Comparison of ENCODE assay signal across 8 cellular contexts in the genomic region with DNA sequence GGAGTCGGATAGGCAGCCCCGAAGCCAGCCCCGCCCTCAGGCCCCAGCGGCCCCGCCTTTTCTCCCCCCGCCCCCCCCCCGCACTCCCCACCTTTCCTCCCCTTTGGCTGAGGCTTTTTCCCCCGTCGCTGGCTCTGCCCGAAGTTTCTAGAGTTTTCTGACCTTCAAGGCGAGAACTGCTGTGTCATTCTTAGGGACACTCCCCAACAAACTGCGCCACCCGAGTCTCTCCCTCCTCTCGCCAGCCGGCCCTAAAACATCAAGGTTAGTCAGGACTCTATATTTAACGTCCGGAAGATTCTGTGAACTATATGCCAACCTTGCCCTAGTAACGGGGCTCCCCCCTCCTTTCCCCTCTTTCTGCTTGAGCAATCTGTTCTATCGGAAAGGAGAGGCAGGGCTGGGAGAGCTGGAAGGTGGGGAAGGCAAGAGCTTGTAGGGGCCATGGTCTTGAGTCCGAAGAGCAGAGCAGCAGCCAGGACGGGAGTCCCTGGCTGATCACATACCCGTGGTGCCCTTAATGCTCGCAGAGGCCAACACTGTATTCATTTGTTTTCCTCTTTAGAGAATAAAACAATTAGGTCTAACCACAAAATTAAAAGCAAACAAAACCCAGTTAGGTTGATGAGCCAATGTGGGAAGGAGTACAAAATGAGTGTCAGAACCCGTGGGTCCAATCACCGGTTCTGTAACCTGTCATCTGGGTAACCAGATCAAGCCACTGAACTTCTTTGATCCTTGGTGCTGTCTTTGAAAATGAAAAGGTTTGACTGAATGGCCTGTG. TPM values are rescaled to one million over a fixed set of nuclear protein-coding genes. Genes with fewer than 3 reads are reported as not detected.
DNase-seq lines count a peak whose midpoint lies in the region; ATAC-seq and TF ChIP-seq lines count a peak whose summit lies in the region.

No MANE protein-coding gene starts in this region.

- H3K4me3 ChIP-seq in OCI-LY3 (ENCODE audit: low read length) (peak overlapping the region; percentile 79), mucosa of descending colon (peak overlapping the region; percentile 14)

- no peak overlapping the region for H3K4ac ChIP-seq in H9 (ENCODE audit: low read depth, low read length)

- H3K27me3 ChIP-seq in H9 (ENCODE audit: insufficient read depth, low read length) (no peaks in the 10 kb centered on the region), OCI-LY3 (ENCODE audit: low read depth, low read length) (no peaks in the 10 kb centered on the region)

- H2AK5ac ChIP-seq in H9 (ENCODE audit: insufficient read length, low read length), result no peak overlapping the region

- H4K8ac ChIP-seq in H9 (replicated peaks; ENCODE audit: insufficient read length, low read depth, low read length), result no peak overlapping the region

- peak; percentile 93 for DNase-seq in Calu3
- DNase-seq in H9, result peak; percentile 76
- DNase-seq in activated T-cell treated with anti-CD3 and anti-CD28 coated beads, Interleukin-2, amount 50 U/mL, for 1 hour, result peak; percentile 67
- DNase-seq in mucosa of descending colon, result peak; percentile 85 to 89 (median 86)
- DNase-seq in stimulated activated naive CD8-positive, alpha-beta T cell treated with anti-CD3 and anti-CD28 coated beads, Interleukin-15, Interleukin-2, amounts not matched to agents 100 U/mL and 50 U/mL, for 24 hours, result peak; percentile 70

- no peak overlapping the region for H2BK15ac ChIP-seq in H9 (ENCODE audit: low read depth, low read length)

- WGBS in H9 (ENCODE audit: extremely low coverage, insufficient read length, low lambda C conversion rate), result no CpG with 5 or more reads among the region's 25 CpGs

- H3K14ac ChIP-seq in H9 (ENCODE audit: insufficient read depth, low read length), result peak overlapping the region; percentile 70

- H2BK120ac ChIP-seq in H9 (ENCODE audit: low read depth, low read length, poor library complexity, severe bottlenecking), result no peak overlapping the region

- H3K9me3 ChIP-seq in H9 (ENCODE audit: control insufficient read depth, low read depth, low read length) (no peaks in the 10 kb centered on the region), OCI-LY3 (ENCODE audit: insufficient read depth, low read length) (no peaks in the 10 kb centered on the region), mucosa of descending colon (no peaks in the 10 kb centered on the region)

- peaks cover 5% of the 10 kb centered on the region; the same call in 1 of the 2 replicates for H3K4me1 ChIP-seq in H9 (ENCODE audit: insufficient read depth, low read length)
- H3K4me1 ChIP-seq in OCI-LY3 (ENCODE audit: low read length), result peaks cover 26% of the 10 kb centered on the region
- H3K4me1 ChIP-seq in mucosa of descending colon (ENCODE audit: low read depth), result peaks cover 69% of the 10 kb centered on the region

- no peaks in the 10 kb centered on the region for H3K9me3 Mint-ChIP-seq in Calu3 (ENCODE audit: low read depth, unreplicated experiment)
- peaks cover 3 to 5% of the 10 kb centered on the region in 2 experiments for H3K9me3 Mint-ChIP-seq in H9

- TSS peak; percentile 20 for BruUV-seq in Calu3 (replicated peaks; lab: Mats Ljungman, UMichigan)

- H3K9ac ChIP-seq in H9 (ENCODE audit: extremely low read depth, insufficient read length, low read length) (peak overlapping the region; percentile 48), OCI-LY3 (ENCODE audit: low read length) (peak overlapping the region; percentile 81)

- H3K36me3 Mint-ChIP-seq in Calu3 (ENCODE audit: insufficient read depth, unreplicated experiment) (peaks cover 90% of the 10 kb centered on the region), H9 (ENCODE audit: insufficient read depth in 1 of 3, low read depth in 3 of 3) (peaks cover 0 to 8% (median 6%) of the 10 kb centered on the region in 3 experiments; a peak in 4 of 7 replicates)

- H3K27ac Mint-ChIP-seq in Calu3 (ENCODE audit: unreplicated experiment), result peak overlapping the region; percentile 95
- peak overlapping the region; percentile 96 to 98 (median 97) for H3K27ac Mint-ChIP-seq in H9

- ATAC-seq in esophagus mucosa, result peak; percentile 51
- peak; percentile 66 for ATAC-seq in mucosa of descending colon
- peak; percentile 58 for ATAC-seq in stimulated activated naive CD8-positive, alpha-beta T cell treated with anti-CD3 and anti-CD28 coated beads, Interleukin-15, Interleukin-2, amounts not matched to agents 100 U/mL and 50 U/mL, for 24 hours
- no peak for ATAC-seq in GM21367 (IDR thresholded peaks at IDR 0.05; ENCODE audit: unreplicated experiment)

- no peak overlapping the region for H3T11ph ChIP-seq in H9 (ENCODE audit: low read length)

- peaks cover 64% of the 10 kb centered on the region for H3K4me1 Mint-ChIP-seq in Calu3 (ENCODE audit: low read depth, unreplicated experiment)
- peaks cover 60 to 64% of the 10 kb centered on the region in 2 experiments for H3K4me1 Mint-ChIP-seq in H9

- peak overlapping the region; percentile 89 for H3K4me3 Mint-ChIP-seq in Calu3 (ENCODE audit: low read depth, unreplicated experiment)
- H3K4me3 Mint-ChIP-seq in H9, result peak overlapping the region; percentile 88 to 91

- no peak overlapping the region for H2BK12ac ChIP-seq in H9 (ENCODE audit: insufficient read length, low read depth, low read length)

- TF ChIP-seq CTCF in Calu3 (IDR thresholded peaks at IDR 0.05; ENCODE audit: unreplicated experiment) (no peak), H9 (conservative IDR thresholded peaks at IDR 0.05) (no peak), OCI-LY3 (IDR thresholded peaks at IDR 0.05; ENCODE audit: low read depth, low read length) (no peak), mucosa of descending colon (IDR thresholded peaks at IDR 0.05) (no peak)

- intact Hi-C loops in Calu3 (cut with micrococcal nuclease; ENCODE audit: unreplicated experiment), result loop anchor here (5.0 kb wide), 1 partner anchor 45 kb away; the partner anchor contains the start of gene VWA7
- intact Hi-C loops in mucosa of descending colon (cut with DNase I, micrococcal nuclease), result no loop called here

- no peak overlapping the region for H3K18ac ChIP-seq in H9 (ENCODE audit: insufficient read length, low read depth, low read length)

- H2AFZ ChIP-seq in H9 (ENCODE audit: low read length), result no peak overlapping the region
- peak overlapping the region; percentile 48; the same call in 1 of the 2 replicates for H2AFZ ChIP-seq in OCI-LY3 (ENCODE audit: low read depth, low read length)

- H3K23ac ChIP-seq in H9 (ENCODE audit: insufficient read length, low read depth, low read length), result no peak overlapping the region

- H3K79me2 ChIP-seq in H9 (ENCODE audit: insufficient read depth, low read length) (no peaks in the 10 kb centered on the region), OCI-LY3 (ENCODE audit: low read length) (no peaks in the 10 kb centered on the region)

- CTCF ChIA-PET in Calu3 (lab: Charles Lee), result interaction anchor here (0.5 to 2.9 kb wide), 14 partner anchors 8 to 152 kb away, joined by 3 to 13 read pairs (median 5); partner anchors contain the start of genes ABHD16A, LSM2, LY6G5B and VARS1

- H3K27ac ChIP-seq in H9 (ENCODE audit: insufficient read length, low read depth, low read length), result peak overlapping the region; percentile 28
- peak overlapping the region; percentile 87 for H3K27ac ChIP-seq in OCI-LY3 (ENCODE audit: low read length)

- H4K20me1 ChIP-seq in H9 (ENCODE audit: control insufficient read depth, insufficient read depth, insufficient read length), result no peaks in the 10 kb centered on the region
- H4K20me1 ChIP-seq in OCI-LY3 (ENCODE audit: insufficient read depth, low read length), result no peaks in the 10 kb centered on the region

- H3K23me2 ChIP-seq in H9 (ENCODE audit: insufficient read length, low read depth, low read length, poor library complexity, severe bottlenecking), result peaks cover 20% of the 10 kb centered on the region

- H3K36me3 ChIP-seq in OCI-LY3 (replicated peaks; ENCODE audit: low read depth, low read length), result no peaks in the 10 kb centered on the region
- H3K36me3 ChIP-seq in mucosa of descending colon (ENCODE audit: low read depth), result peaks cover under 1% of the 10 kb centered on the region

- H3K79me1 ChIP-seq in H9 (ENCODE audit: insufficient read depth, low read depth, low read length, poor library complexity, severe bottlenecking), result no peaks in the 10 kb centered on the region

- peaks cover 5% of the 10 kb centered on the region for H3K27me3 Mint-ChIP-seq in Calu3 (ENCODE audit: unreplicated experiment)
- peaks cover 3% of the 10 kb centered on the region for H3K27me3 Mint-ChIP-seq in H9 (ENCODE audit: low read depth)

- H3K56ac ChIP-seq in H9 (ENCODE audit: insufficient read length, low read depth, low read length), result no peak overlapping the region

- no peak overlapping the region for H4K5ac ChIP-seq in H9 (ENCODE audit: insufficient read length, low read depth, low read length)

- no peak overlapping the region for H2BK5ac ChIP-seq in H9 (ENCODE audit: insufficient read length, low read length)

- H2BK20ac ChIP-seq in H9 (ENCODE audit: low read depth, low read length, poor library complexity, severe bottlenecking), result no peak overlapping the region

- peak overlapping the region; percentile 83 for H3K4me2 ChIP-seq in H9 (ENCODE audit: insufficient read depth, insufficient read length, low read length)
- peak overlapping the region; percentile 90 for H3K4me2 ChIP-seq in OCI-LY3 (ENCODE audit: low read length)

- H4K91ac ChIP-seq in H9 (ENCODE audit: insufficient read length, low read depth, low read length), result no peak overlapping the region

RNA-seq across cellular contexts. Expression of gene HSPA1B, which starts 5.3 kb away (rescaled TPM):
- total RNA-seq in Calu3 (2022) (687 and 705 TPM in 2 replicates), H9 (2021) (85.1 and 90.5 TPM in 2 replicates), esophagus mucosa (92.9 TPM), mucosa of descending colon (100 to 1,000 TPM; 172 to 254 (median 200) TPM)

RNA-seq across cellular contexts. Expression of gene HSPA1A, which starts 6.9 kb away (rescaled TPM):
- 1,238 and 1,263 TPM in 2 replicates for total RNA-seq in Calu3 (2022)
- 51.2 and 51.7 TPM in 2 replicates for total RNA-seq in H9 (2021)
- 56.6 TPM for total RNA-seq in esophagus mucosa
- 100 to 1,000 TPM in 2 of 3 donors, 10 to 100 TPM in 1; 73.6 to 274 (median 107) TPM for total RNA-seq in mucosa of descending colon

RNA-seq across cellular contexts. Expression of gene HSPA1L, which starts 7.1 kb away (rescaled TPM):
- total RNA-seq in Calu3 (2022), result 4.2 and 4.3 TPM in 2 replicates
- total RNA-seq in H9 (2021), result 1.6 and 2.5 TPM in 2 replicates
- 0.44 TPM for total RNA-seq in esophagus mucosa
- 1 to 10 TPM; 1.2 to 3.4 (median 1.3) TPM for total RNA-seq in mucosa of descending colon

RNA-seq across cellular contexts. Expression of gene LSM2, which starts 15.5 kb away (rescaled TPM):
- 126 and 144 TPM in 2 replicates for total RNA-seq in Calu3 (2022)
- 114 and 123 TPM in 2 replicates for total RNA-seq in H9 (2021)
- total RNA-seq in esophagus mucosa, result 45.0 TPM
- 10 to 100 TPM; 21.7 to 35.5 (median 33.8) TPM for total RNA-seq in mucosa of descending colon

RNA-seq across cellular contexts. Expression of gene VARS1, which starts 26.7 kb away (rescaled TPM):
- 316 and 331 TPM in 2 replicates for total RNA-seq in Calu3 (2022)
- 148 and 154 TPM in 2 replicates for total RNA-seq in H9 (2021)
- 79.8 TPM for total RNA-seq in esophagus mucosa
- 10 to 100 TPM; 41.7 to 65.8 (median 45.0) TPM for total RNA-seq in mucosa of descending colon
